26 cellular contexts compared by ENCODE assay signal in the genomic region with DNA sequence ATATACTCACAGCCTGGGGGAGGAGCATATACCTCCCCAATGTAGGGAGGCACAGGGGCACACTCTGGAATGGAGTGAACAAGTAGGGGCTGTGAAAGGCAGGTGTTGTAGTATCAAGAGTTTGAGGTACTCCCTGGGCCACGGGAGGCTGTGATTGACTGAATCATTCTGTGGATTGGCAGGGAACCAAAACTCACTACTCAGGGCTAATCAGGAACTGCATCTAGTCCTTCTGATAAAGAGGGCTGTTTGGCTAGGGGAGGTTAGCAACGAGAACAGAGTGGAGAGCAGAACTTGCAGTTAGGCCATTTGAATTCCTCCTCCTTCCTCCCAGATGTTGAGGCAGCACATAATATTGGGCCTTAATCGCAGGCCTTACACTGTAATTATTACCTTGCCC.
DNase-seq lines count a peak whose midpoint lies in the region; ATAC-seq and TF ChIP-seq lines count a peak whose summit lies in the region.
"Had no signal": no experiment of that assay in that cellular context is flagged by ENCODE, and none has a peak within 500 bp of the region (broad histone marks: within the 10 kb centered on the region; RNA-seq: fewer than 3 reads in every experiment).

No MANE protein-coding gene starts in this region.

- H3F3A ChIP-seq in PC-3 (ENCODE audit: low read length, unreplicated experiment): no peaks in the 10 kb centered on the region

- CTCF ChIA-PET in Calu3 (lab: Charles Lee) (no interaction called here), PC-3 (lab: Charles Lee) (no interaction called here)

- H3K36me3 Mint-ChIP-seq in Calu3 (ENCODE audit: insufficient read depth, unreplicated experiment): no peaks in the 10 kb centered on the region
- H3K36me3 Mint-ChIP-seq: neural progenitor cell had no signal

- DNase-seq in Calu3: peak; percentile 3
- DNase-seq in EL: peak; percentile 5
- DNase-seq in PC-3: peak; percentile 47
- DNase-seq in dermis blood vessel endothelial cell: peak; percentile 33
- no peak for DNase-seq in NCI-H1417 (lab: John Stamatoyannopoulos, UW)
- DNase-seq: activated CD4-positive, alpha-beta T cell treated with anti-CD3 and anti-CD28 coated beads for 36 hours; activated naive CD4-positive, alpha-beta T cell; activated T-cell treated with anti-CD3 and anti-CD28 coated beads, Interleukin-2, amount 50 U/mL, for 24 hours; amniotic stem cell; glutamatergic neuron; H9; KBM-7; MV-4-11; NCI-H187; NCI-H446 treated with DMSO at 0.1 percent for 48 hours; right lobe of liver; stimulated activated naive CD4-positive, alpha-beta T cell treated with Interleukin-2 at 50 U/mL for 16 hours; testis; uterus had no signal

- no peaks in the 10 kb centered on the region for H3K79me2 ChIP-seq in PC-3 (ENCODE audit: low read length)

- no peaks in the 10 kb centered on the region for H3K4me1 Mint-ChIP-seq in Calu3 (ENCODE audit: low read depth, unreplicated experiment)
- H3K4me1 Mint-ChIP-seq: activated CD4-positive, alpha-beta T cell treated with anti-CD3 and anti-CD28 coated beads for 36 hours; H9; neural progenitor cell had no signal

- no peak overlapping the region for H3K27ac ChIP-seq in PC-3 (ENCODE audit: low read length)
- H3K27ac ChIP-seq: neural progenitor cell, right lobe of liver, SK-N-MC, testis, uterus had no signal

- intact Hi-C loops in Calu3 (cut with micrococcal nuclease; ENCODE audit: unreplicated experiment): no loop called here
- intact Hi-C loops in PC-3 (cut with micrococcal nuclease): no loop called here

- BruUV-seq in Calu3 (replicated peaks; lab: Mats Ljungman, UMichigan) (no TSS peak), PC-3 (replicated peaks; lab: Mats Ljungman, UMichigan) (no TSS peak)

- no peaks in the 10 kb centered on the region for H4K20me1 ChIP-seq in PC-3 (ENCODE audit: low read length)

- no peak overlapping the region for H2AFZ ChIP-seq in PC-3 (ENCODE audit: low read length)
- H2AFZ ChIP-seq: neural progenitor cell had no signal

- no peak overlapping the region for H3K27ac Mint-ChIP-seq in Calu3 (ENCODE audit: unreplicated experiment)
- H3K27ac Mint-ChIP-seq: activated CD4-positive, alpha-beta T cell treated with anti-CD3 and anti-CD28 coated beads for 36 hours; activated T-cell treated with anti-CD3 and anti-CD28 coated beads, Interleukin-2, amount 50 U/mL, for 24 hours; dendritic cell treated with granulocyte-macrophage colony-stimulating factor and Interleukin-4, amounts not matched to agents 40 ng/mL and 50 ng/mL, for 4 days; neural progenitor cell; T-helper 1 cell treated with Interleukin-12 subunit alpha and Interleukin-12 subunit beta and Interleukin-4 antibody, amounts not matched to agents 30 μg/mL and 1 μg/mL, for 36 hours had no signal

- TF ChIP-seq CTCF in Calu3 (IDR thresholded peaks at IDR 0.05; ENCODE audit: unreplicated experiment) (no peak), PC-3 (conservative IDR thresholded peaks at IDR 0.05; ENCODE audit: low read depth, low read length) (no peak)

- no peaks in the 10 kb centered on the region for H3K9me3 Mint-ChIP-seq in Calu3 (ENCODE audit: low read depth, unreplicated experiment)

- no peaks in the 10 kb centered on the region for H3K27me3 Mint-ChIP-seq in Calu3 (ENCODE audit: unreplicated experiment)
- H3K27me3 Mint-ChIP-seq: activated CD4-positive, alpha-beta T cell treated with anti-CD3 and anti-CD28 coated beads for 36 hours; activated T-cell treated with anti-CD3 and anti-CD28 coated beads, Interleukin-2, amount 50 U/mL, for 24 hours; dendritic cell treated with granulocyte-macrophage colony-stimulating factor and Interleukin-4, amounts not matched to agents 40 ng/mL and 50 ng/mL, for 4 days had no signal

- no peaks in the 10 kb centered on the region for H3K36me3 ChIP-seq in PC-3 (ENCODE audit: low read depth, low read length)
- H3K36me3 ChIP-seq: neural progenitor cell, right lobe of liver, uterus had no signal

- no peak overlapping the region for H3K4me3 Mint-ChIP-seq in Calu3 (ENCODE audit: low read depth, unreplicated experiment)
- H3K4me3 Mint-ChIP-seq: activated CD4-positive, alpha-beta T cell treated with anti-CD3 and anti-CD28 coated beads for 36 hours; activated T-cell treated with anti-CD3 and anti-CD28 coated beads, Interleukin-2, amount 50 U/mL, for 24 hours; dendritic cell treated with granulocyte-macrophage colony-stimulating factor and Interleukin-4, amounts not matched to agents 40 ng/mL and 50 ng/mL, for 4 days; H9; neural progenitor cell; T-helper 1 cell treated with Interleukin-12 subunit alpha and Interleukin-12 subunit beta and Interleukin-4 antibody, amounts not matched to agents 30 μg/mL and 1 μg/mL, for 36 hours had no signal

- no peaks in the 10 kb centered on the region for H3K27me3 ChIP-seq in PC-3 (ENCODE audit: low read length)
- H3K27me3 ChIP-seq: neural progenitor cell, right lobe of liver, testis, uterus had no signal

- ATAC-seq in PC-3 (no peak), GM18909 (IDR thresholded peaks at IDR 0.05; ENCODE audit: poor library complexity, unreplicated experiment) (no peak), GM18511 (IDR thresholded peaks at IDR 0.05; ENCODE audit: unreplicated experiment) (no peak)
- ATAC-seq: activated CD4-positive, alpha-beta T cell treated with anti-CD3 and anti-CD28 coated beads for 36 hours; right lobe of liver had no signal

- no peaks in the 10 kb centered on the region for H3K9me3 ChIP-seq in PC-3 (ENCODE audit: low read length)
- H3K9me3 ChIP-seq: right lobe of liver, testis had no signal

- no peaks in the 10 kb centered on the region for H3K9me2 ChIP-seq in PC-3 (replicated peaks; ENCODE audit: low read length)

- no peak overlapping the region for H3K4me2 ChIP-seq in PC-3 (ENCODE audit: low read length)
- H3K4me2 ChIP-seq: neural progenitor cell had no signal

- H3K9ac ChIP-seq in PC-3 (ENCODE audit: low read length): no peak overlapping the region
- H3K9ac ChIP-seq: neural progenitor cell had no signal

- H3K4me1 ChIP-seq in PC-3 (ENCODE audit: insufficient read depth, low read length): 0 out of 2 replicates have a peak, but pooled peaks cover 5% of the 10 kb centered on the region
- H3K4me1 ChIP-seq: neural progenitor cell, testis, uterus had no signal

- POLR2A ChIA-PET in PC-3 (lab: Charles Lee; ENCODE audit: unreplicated experiment): no interaction called here

- no peak overlapping the region for H3K4me3 ChIP-seq in PC-3 (ENCODE audit: low read length)
- H3K4me3 ChIP-seq: lung, neural progenitor cell, right lobe of liver, SK-N-MC, testis, uterus had no signal

Comparison
In these comparisons a context has a peak if more than half of its experiments do, and no peak if none do; other contexts are left out.
1. DNase-seq: peak in Calu3 (single experiment), EL (single experiment), PC-3 (single experiment) and dermis blood vessel endothelial cell (single experiment); none in NCI-H1417 (0 of 3).